Comparison of ENCODE assay signal across 2 cellular contexts in the genomic region with DNA sequence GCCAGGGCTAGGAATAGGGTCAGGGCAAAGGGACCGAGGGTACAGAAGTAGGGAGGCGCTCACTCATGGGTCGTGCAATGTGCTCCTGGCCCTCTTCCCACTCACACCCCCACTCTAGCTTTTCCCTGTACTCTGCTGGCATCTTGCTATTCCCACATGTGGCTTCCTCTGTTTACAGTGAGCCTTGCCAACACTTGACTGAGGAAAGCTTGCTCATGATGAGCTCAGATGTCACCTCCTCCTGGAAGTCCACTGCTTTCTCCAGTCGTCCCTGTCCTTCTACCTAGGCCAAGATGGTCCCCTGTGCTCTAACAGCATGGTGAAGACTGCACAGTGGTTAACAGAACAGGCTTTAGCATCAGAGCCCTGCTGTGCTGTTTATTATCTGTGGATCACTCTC.
A peak's percentile ranks its signal among the peaks of the same experiment; 100 is the strongest.
TF ChIP-seq lines count a peak whose summit lies in the region.

No MANE protein-coding gene starts in this region.

TF ChIP-seq in HEK293, 187 proteins besides CTCF, POLR2A, EP300 and RAD21:
- TF ChIP-seq ZFHX2 (tag by site-specific recombination; conservative IDR thresholded peaks at IDR 0.05) (peak; percentile 19; the same call in 1 of the 2 replicates), ZNF654 (tag by site-specific recombination; IDR thresholded peaks at IDR 0.05; ENCODE audit: low read depth) (no peak), ZBTB17 (tag by site-specific recombination; IDR thresholded peaks at IDR 0.05) (0 out of 2 replicates have a peak, but pooled peaks have one; percentile 28), ZIC2 (tag by site-specific recombination; IDR thresholded peaks at IDR 0.05) (peak; percentile 46)

TF ChIP-seq in K562, 482 proteins besides CTCF, POLR2A, EP300 and RAD21:
- TF ChIP-seq SMAD4 (CRISPR knock-in tag; conservative IDR thresholded peaks at IDR 0.05) (no peak), ZFP36 (IDR thresholded peaks at IDR 0.05; ENCODE audit: low read depth, low read length, partially characterized antibody) (peak; percentile 69), BHLHE40 (IDR thresholded peaks at IDR 0.05; ENCODE audit: low read length) (no peak), TCF7 (IDR thresholded peaks at IDR 0.05; ENCODE audit: borderline replicate concordance) (no peak)
- TF ChIP-seq, protein P1, sequence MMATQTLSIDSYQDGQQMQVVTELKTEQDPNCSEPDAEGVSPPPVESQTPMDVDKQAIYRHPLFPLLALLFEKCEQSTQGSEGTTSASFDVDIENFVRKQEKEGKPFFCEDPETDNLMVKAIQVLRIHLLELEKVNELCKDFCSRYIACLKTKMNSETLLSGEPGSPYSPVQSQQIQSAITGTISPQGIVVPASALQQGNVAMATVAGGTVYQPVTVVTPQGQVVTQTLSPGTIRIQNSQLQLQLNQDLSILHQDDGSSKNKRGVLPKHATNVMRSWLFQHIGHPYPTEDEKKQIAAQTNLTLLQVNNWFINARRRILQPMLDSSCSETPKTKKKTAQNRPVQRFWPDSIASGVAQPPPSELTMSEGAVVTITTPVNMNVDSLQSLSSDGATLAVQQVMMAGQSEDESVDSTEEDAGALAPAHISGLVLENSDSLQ (IDR thresholded peaks at IDR 0.05), result no peak
